22 cellular contexts compared by ENCODE assay signal in the genomic region with DNA sequence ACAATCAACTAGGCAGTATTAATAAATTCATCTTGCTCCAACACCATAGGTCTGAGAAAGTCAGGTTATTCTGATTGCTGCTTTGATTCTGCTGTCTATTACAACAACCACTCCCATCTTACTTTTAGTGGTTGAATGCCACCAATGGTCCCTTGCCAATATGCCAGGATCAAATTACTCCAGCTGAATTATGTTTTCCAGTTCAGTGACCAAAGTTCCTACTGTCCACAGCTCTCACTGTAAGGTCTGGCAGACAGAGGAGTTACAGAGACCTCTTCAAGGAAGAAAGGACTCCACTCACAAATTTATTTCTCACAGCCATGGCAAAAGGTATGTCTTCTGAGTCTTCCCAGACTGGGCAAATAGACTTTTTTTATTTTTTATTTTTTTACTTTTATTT.
"Had no signal": no experiment of that assay in that cellular context is flagged by ENCODE, and none has a peak within 500 bp of the region (broad histone marks: within the 10 kb centered on the region; RNA-seq: fewer than 3 reads in every experiment).

No MANE protein-coding gene starts in this region.

- H3K4me3 ChIP-seq: left lung, lung, neural progenitor cell, tibial artery had no signal

- DNase-seq: activated CD4-positive, alpha-beta T cell treated with anti-CD3 and anti-CD28 coated beads for 1 hour; activated CD4-positive, alpha-beta T cell treated with anti-CD3 and anti-CD28 coated beads, Interleukin-2, amount 50 U/mL, for 1 hour; activated CD8-positive, alpha-beta T cell treated with anti-CD3 and anti-CD28 coated beads, Interleukin-2, amount 10 ng/mL, durations not matched to agents 7 days and 5 days; aorta; brain microvascular endothelial cell; caudate nucleus; effector CD4-positive, alpha-beta T cell; erythroblast; foreskin keratinocyte; kidney; left lung; naive thymus-derived CD8-positive, alpha-beta T cell; posterior cingulate gyrus; small intestine; stimulated activated CD4-positive, alpha-beta T cell treated with anti-CD3 and anti-CD28 coated beads, Interleukin-2, amount 100 ng/mL, for 24 hours; stimulated activated naive CD8-positive, alpha-beta T cell treated with anti-CD3 and anti-CD28 coated beads, Interleukin-15, amount 100 ng/mL, for 72 hours; tibial artery had no signal

- H3K9ac ChIP-seq: neural progenitor cell had no signal

- H3K27ac ChIP-seq: brain microvascular endothelial cell, foreskin keratinocyte, left lung, neural progenitor cell, tibial artery had no signal

- H3K4me1 ChIP-seq: foreskin keratinocyte, left lung, neural progenitor cell, tibial artery had no signal

- H2AFZ ChIP-seq: neural progenitor cell had no signal

- H3K27me3 ChIP-seq: brain microvascular endothelial cell, foreskin keratinocyte, left lung, neural progenitor cell, tibial artery had no signal

- H3K4me2 ChIP-seq: neural progenitor cell had no signal

- H3K9me3 ChIP-seq: left lung, tibial artery had no signal

- H3K36me3 ChIP-seq: brain microvascular endothelial cell, left lung, neural progenitor cell, tibial artery had no signal

- ATAC-seq: activated CD8-positive, alpha-beta T cell treated with anti-CD3 and anti-CD28 coated beads, Interleukin-2, amount 10 ng/mL, durations not matched to agents 7 days and 5 days; activated naive CD4-positive, alpha-beta T cell treated with anti-CD3 and anti-CD28 coated beads, Interleukin-2, amount 50 U/mL, for 72 hours; foreskin keratinocyte; left lung; naive thymus-derived CD8-positive, alpha-beta T cell; sciatic nerve; stimulated activated effector memory CD8-positive, alpha-beta T cell treated with anti-CD3 and anti-CD28 coated beads, Interleukin-12 subunit alpha, Interleukin-12 subunit beta, amount 100 ng/mL, for 72 hours; stimulated activated naive CD8-positive, alpha-beta T cell treated with anti-CD3 and anti-CD28 coated beads, Interleukin-15, amount 100 ng/mL, for 72 hours had no signal
